9 cellular contexts compared by ENCODE assay signal in genomic region chr14:104467641-104468040, GRCh38.
"Had no signal": no experiment of that assay in that cellular context is flagged by ENCODE, and none has a peak within 500 bp of the region (broad histone marks: within the 10 kb centered on the region; RNA-seq: fewer than 3 reads in every experiment).

No MANE protein-coding gene starts in this region.

- H3K27ac Mint-ChIP-seq: HFFc6, IgD-negative memory B cell had no signal

- H3K4me1 ChIP-seq: HAP-1 had no signal

- DNase-seq: GM23248, GOT3, H7, HFFc6 had no signal

- H3K4me3 ChIP-seq: GM23248, HAP-1 had no signal

- H3K4me3 Mint-ChIP-seq: HFFc6, IgD-negative memory B cell had no signal

- H3K9ac ChIP-seq: GM23248 had no signal

- H3K36me3 Mint-ChIP-seq: IgD-negative memory B cell had no signal

- H3K9me3 Mint-ChIP-seq: IgD-negative memory B cell had no signal

- ATAC-seq: HCT116, HepG2 had no signal

- H3K9me3 ChIP-seq: HAP-1 had no signal

- H3K36me3 ChIP-seq: HAP-1 had no signal

- H3K27ac ChIP-seq: GM23248, HL-60 had no signal
